Comparison of ENCODE assay signal across 16 cellular contexts in the genomic region with DNA sequence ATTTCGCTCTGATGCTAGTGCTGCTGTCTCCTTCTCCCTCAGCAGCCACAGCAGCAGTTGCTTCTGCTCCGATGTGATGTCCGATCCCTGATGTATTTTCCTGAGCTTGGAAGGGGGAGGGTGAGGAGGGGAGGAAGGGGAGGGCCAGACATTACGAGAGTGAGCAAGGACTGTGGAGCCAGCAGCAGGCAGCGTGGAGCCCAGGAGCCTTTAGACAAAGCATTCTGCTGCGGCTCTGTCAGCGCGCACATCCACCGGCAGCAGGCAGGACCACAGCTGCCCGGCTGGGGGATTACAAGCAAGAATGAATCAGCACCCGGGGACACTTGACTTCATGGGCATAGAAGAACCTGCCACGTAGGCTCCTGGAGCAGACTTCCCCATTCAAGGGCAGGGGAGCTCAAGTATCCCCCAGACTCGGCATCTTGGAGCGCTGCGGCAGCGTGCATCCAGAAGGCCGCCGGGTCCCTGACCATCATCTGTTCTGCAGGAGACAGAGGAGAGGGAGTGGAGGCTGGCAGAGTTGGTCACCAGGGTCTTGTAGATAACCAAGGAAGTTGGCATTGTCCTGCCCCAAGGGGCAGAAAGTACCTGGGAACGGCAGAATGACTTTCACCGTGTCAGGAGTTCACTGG.
A peak's percentile ranks its signal among the peaks of the same experiment; 100 is the strongest.
DNase-seq lines count a peak whose midpoint lies in the region; ATAC-seq lines count a peak whose summit lies in the region.
"Had no signal": no experiment of that assay in that cellular context is flagged by ENCODE, and none has a peak within 500 bp of the region (broad histone marks: within the 10 kb centered on the region; RNA-seq: fewer than 3 reads in every experiment).

No MANE protein-coding gene starts in this region.

- DNase-seq in H7: peak; percentile 52
- peak; percentile 60 for DNase-seq in left ventricle myocardium superior
- peak; percentile 87 for DNase-seq in retina
- DNase-seq in NCI-H1105 (lab: John Stamatoyannopoulos, UW): no peak
- no peak for DNase-seq in activated CD8-positive, alpha-beta memory T cell treated with anti-CD3 and anti-CD28 coated beads, Interleukin-2, amount 10 ng/mL, durations not matched to agents 7 days and 5 days
- DNase-seq: activated CD8-positive, alpha-beta memory T cell treated with anti-CD3 and anti-CD28 coated beads for 24 hours; activated naive CD4-positive, alpha-beta T cell treated with Interleukin-2 at 50 U/mL for 16 hours; lower lobe of right lung; NCI-H1436 treated with DMSO at 0.1 percent for 48 hours; NCI-H526 treated with DMSO at 0.1 percent for 48 hours; uterus had no signal

- H3K27ac Mint-ChIP-seq in activated CD8-positive, alpha-beta memory T cell treated with anti-CD3 and anti-CD28 coated beads, Interleukin-2, amount 10 ng/mL, durations not matched to agents 7 days and 5 days: no peak overlapping the region

- CTCF ChIA-PET in activated CD8-positive, alpha-beta memory T cell treated with anti-CD3 and anti-CD28 coated beads, Interleukin-2, amount 10 ng/mL, durations not matched to agents 7 days and 5 days (lab: Charles Lee): no interaction called here

- no peaks in the 10 kb centered on the region for H3K36me3 Mint-ChIP-seq in activated CD8-positive, alpha-beta memory T cell treated with anti-CD3 and anti-CD28 coated beads, Interleukin-2, amount 10 ng/mL, durations not matched to agents 7 days and 5 days

- peaks cover 15% of the 10 kb centered on the region for H3K4me1 Mint-ChIP-seq in activated CD8-positive, alpha-beta memory T cell treated with anti-CD3 and anti-CD28 coated beads, Interleukin-2, amount 10 ng/mL, durations not matched to agents 7 days and 5 days

- peak overlapping the region; percentile 50 for H3K27ac ChIP-seq in angular gyrus (ENCODE audit: low read depth, low read length)
- H3K27ac ChIP-seq: cardiac muscle cell, epithelial cell of prostate, uterus had no signal

- no peak overlapping the region for H3K4me3 Mint-ChIP-seq in activated CD8-positive, alpha-beta memory T cell treated with anti-CD3 and anti-CD28 coated beads, Interleukin-2, amount 10 ng/mL, durations not matched to agents 7 days and 5 days

- no peak overlapping the region for H3K4me3 ChIP-seq in H7 (ENCODE audit: insufficient read depth, low read depth, low read length)
- H3K4me3 ChIP-seq: cardiac muscle cell, lower lobe of right lung, uterus had no signal

- no peaks in the 10 kb centered on the region for H3K27me3 Mint-ChIP-seq in activated CD8-positive, alpha-beta memory T cell treated with anti-CD3 and anti-CD28 coated beads, Interleukin-2, amount 10 ng/mL, durations not matched to agents 7 days and 5 days

- intact Hi-C loops in left ventricle myocardium superior (cut with micrococcal nuclease): no loop called here

- H3K9me3 Mint-ChIP-seq in activated CD8-positive, alpha-beta memory T cell treated with anti-CD3 and anti-CD28 coated beads, Interleukin-2, amount 10 ng/mL, durations not matched to agents 7 days and 5 days (ENCODE audit: low read depth): no peaks in the 10 kb centered on the region

- ATAC-seq in left ventricle myocardium superior (peak; percentile 64), GM21528 (IDR thresholded peaks at IDR 0.05; ENCODE audit: low FRiP score, unreplicated experiment) (no peak), GM21723 (IDR thresholded peaks at IDR 0.05; ENCODE audit: unreplicated experiment) (no peak)
- ATAC-seq in activated CD8-positive, alpha-beta memory T cell treated with anti-CD3 and anti-CD28 coated beads, Interleukin-2, amount 10 ng/mL, durations not matched to agents 7 days and 5 days: no peak

- no peaks in the 10 kb centered on the region for H3K27me3 ChIP-seq in H7 (ENCODE audit: control insufficient read depth, insufficient read depth, low read length)
- H3K27me3 ChIP-seq: cardiac muscle cell, uterus had no signal

- H3K36me3 ChIP-seq in H7 (replicated peaks; ENCODE audit: control insufficient read depth, insufficient read depth, low read length): peaks cover 15% of the 10 kb centered on the region
- H3K36me3 ChIP-seq: uterus had no signal

Comparison
In these comparisons a context has a peak if more than half of its experiments do, and no peak if none do; other contexts are left out.
1. DNase-seq: peak in H7 (single experiment), left ventricle myocardium superior (single experiment) and retina (single experiment); none in NCI-H1105 (single experiment) and activated CD8-positive, alpha-beta memory T cell treated with anti-CD3 and anti-CD28 coated beads, Interleukin-2, amount 10 ng/mL, durations not matched to agents 7 days and 5 days (single experiment).